Comparison of ENCODE assay signal across 30 cellular contexts in the genomic region with DNA sequence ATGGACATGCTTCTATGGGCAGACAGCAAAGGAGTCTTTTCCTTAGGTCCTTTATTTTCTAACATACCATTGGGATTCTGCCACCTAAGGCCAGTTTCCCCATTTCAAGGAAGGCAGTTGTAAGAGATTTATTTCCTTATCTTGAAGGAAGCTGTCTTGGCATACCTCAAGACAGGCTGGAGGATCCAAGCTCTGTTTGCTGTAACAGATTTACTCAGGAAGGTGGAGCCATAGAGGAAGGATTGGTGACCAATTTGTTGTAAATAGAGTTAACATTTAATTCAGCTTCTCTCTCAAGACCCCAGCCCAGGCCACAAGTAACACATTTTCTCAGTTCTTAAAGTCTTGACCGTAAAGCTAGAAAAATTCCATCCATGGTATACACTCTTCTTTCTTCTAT.
"Had no signal": no experiment of that assay in that cellular context is flagged by ENCODE, and none has a peak within 500 bp of the region (broad histone marks: within the 10 kb centered on the region; RNA-seq: fewer than 3 reads in every experiment).

No MANE protein-coding gene starts in this region.

- H3K36me3 ChIP-seq: brain microvascular endothelial cell, esophagus squamous epithelium, gastrocnemius medialis, left lung, lower lobe of right lung, neutrophil, sigmoid colon, uterus had no signal

- H3K27me3 Mint-ChIP-seq: activated naive CD4-positive, alpha-beta T cell treated with anti-CD3 and anti-CD28 coated beads, Interleukin-2, amount 10 ng/mL, durations not matched to agents 7 days and 5 days; activated naive CD8-positive, alpha-beta T cell treated with anti-CD3 and anti-CD28 coated beads, Interleukin-2, amount 10 ng/mL, durations not matched to agents 7 days and 5 days; stimulated activated memory B cell treated with anti-CD40 and anti-IgM and Interleukin-4, amounts not matched to agents 10 μg/mL and 1 μg/mL and 100 μg/mL, for 72 hours; stimulated activated naive CD8-positive, alpha-beta T cell treated with anti-CD3 and anti-CD28 coated beads, Interleukin-15, amount 100 ng/mL, for 72 hours had no signal

- H3K4me1 Mint-ChIP-seq: activated naive CD4-positive, alpha-beta T cell treated with anti-CD3 and anti-CD28 coated beads, Interleukin-2, amount 10 ng/mL, durations not matched to agents 7 days and 5 days; activated naive CD8-positive, alpha-beta T cell treated with anti-CD3 and anti-CD28 coated beads, Interleukin-2, amount 10 ng/mL, durations not matched to agents 7 days and 5 days; natural killer cell; stimulated activated memory B cell treated with anti-CD40 and anti-IgM and Interleukin-4, amounts not matched to agents 10 μg/mL and 1 μg/mL and 100 μg/mL, for 72 hours; stimulated activated naive CD8-positive, alpha-beta T cell treated with anti-CD3 and anti-CD28 coated beads, Interleukin-15, amount 100 ng/mL, for 72 hours had no signal

- FAIRE-seq: astrocyte, small intestine had no signal

- H3K27ac Mint-ChIP-seq: activated naive CD4-positive, alpha-beta T cell treated with anti-CD3 and anti-CD28 coated beads, Interleukin-2, amount 10 ng/mL, durations not matched to agents 7 days and 5 days; activated naive CD8-positive, alpha-beta T cell treated with anti-CD3 and anti-CD28 coated beads, Interleukin-2, amount 10 ng/mL, durations not matched to agents 7 days and 5 days; activated T-helper 1 cell treated with anti-CD3 and anti-CD28 coated beads, Interleukin-12 subunit alpha, Interleukin-12 subunit beta, Interleukin-2, Interleukin-4 antibody, amounts not matched to agents 30 ng/mL and 10 ng/mL and 1 ng/mL, durations not matched to agents 14 hours and 24 hours and 36 hours; natural killer cell; stimulated activated memory B cell treated with anti-CD40 and anti-IgM and Interleukin-4, amounts not matched to agents 10 μg/mL and 1 μg/mL and 100 μg/mL, for 72 hours; stimulated activated naive CD8-positive, alpha-beta T cell treated with anti-CD3 and anti-CD28 coated beads, Interleukin-15, amount 100 ng/mL, for 72 hours; type B pancreatic cell had no signal

- H3K27me3 ChIP-seq: brain microvascular endothelial cell, esophagus squamous epithelium, gastrocnemius medialis, left lung, neutrophil, sigmoid colon, uterus had no signal

- H3K9me3 ChIP-seq: esophagus squamous epithelium, gastrocnemius medialis, left lung, lower lobe of right lung, neutrophil, sigmoid colon, uterus had no signal

- DNase-seq: activated effector memory CD4-positive, alpha-beta T cell treated with anti-CD3 and anti-CD28 coated beads, Interleukin-2, amount 50 U/mL, for 16 hours; activated naive CD4-positive, alpha-beta T cell treated with anti-CD3 and anti-CD28 coated beads, Interleukin-2, amount 10 ng/mL, durations not matched to agents 7 days and 5 days; activated naive CD8-positive, alpha-beta T cell treated with anti-CD3 and anti-CD28 coated beads, Interleukin-2, amount 10 ng/mL, durations not matched to agents 7 days and 5 days; activated T-cell treated with anti-CD3 and anti-CD28 coated beads, Interleukin-2, amount 50 U/mL, for 1 hour; amniotic stem cell; brain microvascular endothelial cell; esophagus squamous epithelium; gastrocnemius medialis; head of caudate nucleus; hypothalamus; kidney glomerular epithelial cell; left lung; lower lobe of right lung; mesenchymal stem cell; natural killer cell; retina; sigmoid colon; small intestine; stimulated activated CD4-positive, alpha-beta T cell treated with anti-CD3 and anti-CD28 coated beads, Interleukin-1b, Interleukin-23, amount 100 ng/mL, for 48 hours; stimulated activated CD4-positive, alpha-beta T cell treated with anti-CD3 and anti-CD28 coated beads, Interleukin-4, amount 100 ng/mL, for 4 hours; stimulated activated CD8-positive, alpha-beta memory T cell treated with anti-CD3 and anti-CD28 coated beads, Interleukin-4, amount 100 ng/mL, for 48 hours; stimulated activated naive CD8-positive, alpha-beta T cell treated with anti-CD3 and anti-CD28 coated beads, Interleukin-15, amount 100 ng/mL, for 72 hours; substantia nigra; T-helper 2 cell; uterus had no signal

- H3K36me3 Mint-ChIP-seq: activated naive CD4-positive, alpha-beta T cell treated with anti-CD3 and anti-CD28 coated beads, Interleukin-2, amount 10 ng/mL, durations not matched to agents 7 days and 5 days; activated naive CD8-positive, alpha-beta T cell treated with anti-CD3 and anti-CD28 coated beads, Interleukin-2, amount 10 ng/mL, durations not matched to agents 7 days and 5 days; natural killer cell; stimulated activated memory B cell treated with anti-CD40 and anti-IgM and Interleukin-4, amounts not matched to agents 10 μg/mL and 1 μg/mL and 100 μg/mL, for 72 hours; type B pancreatic cell had no signal

- H3K4me1 ChIP-seq: esophagus squamous epithelium, gastrocnemius medialis, left lung, lower lobe of right lung, sigmoid colon, uterus had no signal

- H3K4me3 Mint-ChIP-seq: activated naive CD4-positive, alpha-beta T cell treated with anti-CD3 and anti-CD28 coated beads, Interleukin-2, amount 10 ng/mL, durations not matched to agents 7 days and 5 days; activated naive CD8-positive, alpha-beta T cell treated with anti-CD3 and anti-CD28 coated beads, Interleukin-2, amount 10 ng/mL, durations not matched to agents 7 days and 5 days; activated T-helper 1 cell treated with anti-CD3 and anti-CD28 coated beads, Interleukin-12 subunit alpha, Interleukin-12 subunit beta, Interleukin-2, Interleukin-4 antibody, amounts not matched to agents 30 ng/mL and 10 ng/mL and 1 ng/mL, durations not matched to agents 14 hours and 24 hours and 36 hours; natural killer cell; stimulated activated memory B cell treated with anti-CD40 and anti-IgM and Interleukin-4, amounts not matched to agents 10 μg/mL and 1 μg/mL and 100 μg/mL, for 72 hours; stimulated activated naive CD8-positive, alpha-beta T cell treated with anti-CD3 and anti-CD28 coated beads, Interleukin-15, amount 100 ng/mL, for 72 hours; type B pancreatic cell had no signal

- H3K27ac ChIP-seq: brain microvascular endothelial cell, esophagus squamous epithelium, gastrocnemius medialis, left lung, lower lobe of right lung, neutrophil, sigmoid colon, uterus had no signal

- H3K9me3 Mint-ChIP-seq: activated naive CD4-positive, alpha-beta T cell treated with anti-CD3 and anti-CD28 coated beads, Interleukin-2, amount 10 ng/mL, durations not matched to agents 7 days and 5 days; activated T-helper 1 cell treated with anti-CD3 and anti-CD28 coated beads, Interleukin-12 subunit alpha, Interleukin-12 subunit beta, Interleukin-2, Interleukin-4 antibody, amounts not matched to agents 30 ng/mL and 10 ng/mL and 1 ng/mL, durations not matched to agents 14 hours and 24 hours and 36 hours; stimulated activated memory B cell treated with anti-CD40 and anti-IgM and Interleukin-4, amounts not matched to agents 10 μg/mL and 1 μg/mL and 100 μg/mL, for 72 hours had no signal

- H3K4me3 ChIP-seq: esophagus squamous epithelium, gastrocnemius medialis, left lung, lower lobe of right lung, sigmoid colon, uterus had no signal
